In the genomic region with DNA sequence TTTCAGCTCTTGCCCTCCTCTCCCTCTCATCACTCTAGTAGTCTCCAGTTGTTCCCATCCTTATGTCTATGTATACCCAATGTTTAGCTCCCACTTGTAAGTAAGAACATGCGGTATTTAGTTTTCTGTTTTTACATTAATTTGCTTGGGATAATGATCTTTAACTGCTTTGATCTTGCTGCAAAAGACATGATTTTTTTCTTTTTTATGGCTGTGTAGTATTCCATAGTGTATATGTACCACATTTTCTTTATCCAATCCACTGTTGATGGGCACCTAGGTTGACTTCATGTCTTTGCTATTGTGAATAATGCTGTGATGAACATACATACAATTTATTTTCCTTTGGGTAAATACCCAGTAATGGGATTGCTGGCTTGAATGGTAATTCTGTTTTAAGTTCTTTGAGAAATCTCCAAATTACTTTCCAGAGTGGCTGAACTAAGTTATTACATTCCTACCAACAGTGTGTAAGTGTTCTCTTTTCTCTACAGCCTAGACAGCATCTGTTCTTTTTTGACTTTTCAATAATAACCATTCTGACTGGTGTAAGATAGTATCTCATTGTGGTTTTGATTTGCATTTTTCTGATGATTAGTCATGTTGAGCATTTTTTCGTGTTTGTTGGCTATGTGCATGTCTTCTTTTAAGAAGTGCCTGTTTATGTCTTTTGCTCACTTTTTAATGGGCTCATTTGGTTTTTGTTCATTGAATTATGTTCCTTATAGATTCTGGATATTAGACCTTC, we compare ENCODE assay signal across 11 cellular contexts.
DNase-seq lines count a peak whose midpoint lies in the region; ATAC-seq lines count a peak whose summit lies in the region.
"Had no signal": no experiment of that assay in that cellular context is flagged by ENCODE, and none has a peak within 500 bp of the region (broad histone marks: within the 10 kb centered on the region; RNA-seq: fewer than 3 reads in every experiment).

No MANE protein-coding gene starts in this region.

- no peaks in the 10 kb centered on the region for H3K27me3 Mint-ChIP-seq in activated CD4-positive, alpha-beta T cell treated with anti-CD3 and anti-CD28 coated beads for 36 hours
- no peaks in the 10 kb centered on the region for H3K27me3 Mint-ChIP-seq in T-helper 1 cell treated with Interleukin-12 subunit alpha and Interleukin-12 subunit beta and Interleukin-4 antibody, amounts not matched to agents 30 μg/mL and 1 μg/mL, for 36 hours (ENCODE audit: low read depth)
- H3K27me3 Mint-ChIP-seq: brain had no signal

- no peak overlapping the region for H3K9ac ChIP-seq in trophoblast cell (ENCODE audit: low read length)

- H3K79me2 ChIP-seq in trophoblast cell (ENCODE audit: control insufficient read depth, insufficient read depth, low read length, poor library complexity), result no peaks in the 10 kb centered on the region

- H3K36me3 Mint-ChIP-seq in activated CD4-positive, alpha-beta T cell treated with anti-CD3 and anti-CD28 coated beads for 36 hours (ENCODE audit: low read depth), result peaks cover 6% of the 10 kb centered on the region
- H3K36me3 Mint-ChIP-seq in T-helper 1 cell treated with Interleukin-12 subunit alpha and Interleukin-12 subunit beta and Interleukin-4 antibody, amounts not matched to agents 30 μg/mL and 1 μg/mL, for 36 hours (ENCODE audit: low read depth), result peaks cover 38% of the 10 kb centered on the region
- H3K36me3 Mint-ChIP-seq: brain had no signal

- DNase-seq in activated CD4-positive, alpha-beta T cell treated with anti-CD3 and anti-CD28 coated beads for 36 hours, result no peak
- DNase-seq in activated CD4-positive, alpha-beta T cell treated with anti-CD3 and anti-CD28 coated beads, Interleukin-2, amount 50 U/mL, for 4 hours, result no peak
- peak in 1 of 2 donors; percentile 71 for DNase-seq in trophoblast cell
- DNase-seq in anterior cingulate cortex (lab: John Stamatoyannopoulos, UW), result no peak
- DNase-seq in posterior cingulate gyrus, result no peak
- DNase-seq in AML-193 (lab: John Stamatoyannopoulos, UW), result no peak
- DNase-seq: 8988T, NCI-H2029 treated with DMSO at 0.1 percent for 48 hours had no signal

- peak overlapping the region; percentile 98 for H2BK12ac ChIP-seq in trophoblast cell (ENCODE audit: low read length)

- H4K91ac ChIP-seq in trophoblast cell (ENCODE audit: low read depth, low read length), result peak overlapping the region; percentile 98

- H3K4ac ChIP-seq in trophoblast cell (ENCODE audit: low read depth, low read length), result peak overlapping the region; percentile 86

- H3K4me1 Mint-ChIP-seq in activated CD4-positive, alpha-beta T cell treated with anti-CD3 and anti-CD28 coated beads for 36 hours, result peaks cover 15% of the 10 kb centered on the region
- H3K4me1 Mint-ChIP-seq in T-helper 1 cell treated with Interleukin-12 subunit alpha and Interleukin-12 subunit beta and Interleukin-4 antibody, amounts not matched to agents 30 μg/mL and 1 μg/mL, for 36 hours (ENCODE audit: low read depth), result peaks cover 43% of the 10 kb centered on the region
- H3K4me1 Mint-ChIP-seq: brain had no signal

- peaks cover 4 to 6% of the 10 kb centered on the region in 2 experiments for H3K4me1 ChIP-seq in trophoblast cell (ENCODE audit: control insufficient read depth in 1 of 2, insufficient read depth in 2 of 2, low read length in 2 of 2)

- no peaks in the 10 kb centered on the region for H3K9me3 ChIP-seq in trophoblast cell (ENCODE audit: insufficient read depth, low read depth, low read length)

- no CpG with 5 or more reads among the region's 2 CpGs for WGBS in trophoblast cell (ENCODE audit: extremely low coverage, insufficient coverage, insufficient read length)

- CTCF ChIA-PET in activated CD4-positive, alpha-beta T cell treated with anti-CD3 and anti-CD28 coated beads for 36 hours (lab: Charles Lee), result interaction anchor here (0.6 to 1.4 kb wide), 4 partner anchors 31 to 183 kb away, joined by 3 read pairs; no protein-coding TSS in a partner anchor

- peak overlapping the region; percentile 96 for H2BK5ac ChIP-seq in trophoblast cell (ENCODE audit: low read depth, low read length, poor library complexity)

- peak overlapping the region; percentile 83 for H3K27ac ChIP-seq in trophoblast cell (ENCODE audit: low read depth, low read length)

- no peaks in the 10 kb centered on the region for H3K27me3 ChIP-seq in trophoblast cell (ENCODE audit: insufficient read depth, low read length)

- no peak overlapping the region for H2AK5ac ChIP-seq in trophoblast cell (ENCODE audit: low read length)

- peak; percentile 90 for ATAC-seq in activated CD4-positive, alpha-beta T cell treated with anti-CD3 and anti-CD28 coated beads for 36 hours
- ATAC-seq in HG02798 (IDR thresholded peaks at IDR 0.05; ENCODE audit: poor library complexity, unreplicated experiment), result peak; percentile 70

- H3K14ac ChIP-seq in trophoblast cell (ENCODE audit: low read length), result peak overlapping the region; percentile 92

- POLR2A ChIA-PET in activated CD4-positive, alpha-beta T cell treated with anti-CD3 and anti-CD28 coated beads for 36 hours (lab: Charles Lee), result no interaction called here

- peaks cover 6% of the 10 kb centered on the region for H3K9me3 Mint-ChIP-seq in activated CD4-positive, alpha-beta T cell treated with anti-CD3 and anti-CD28 coated beads for 36 hours (ENCODE audit: low read depth)
- H3K9me3 Mint-ChIP-seq in T-helper 1 cell treated with Interleukin-12 subunit alpha and Interleukin-12 subunit beta and Interleukin-4 antibody, amounts not matched to agents 30 μg/mL and 1 μg/mL, for 36 hours, result peaks cover 39% of the 10 kb centered on the region

- H3K4me3 ChIP-seq in trophoblast cell (ENCODE audit: low read depth, low read length), result no peak overlapping the region

- no peak overlapping the region for H3K4me3 Mint-ChIP-seq in activated CD4-positive, alpha-beta T cell treated with anti-CD3 and anti-CD28 coated beads for 36 hours
- H3K4me3 Mint-ChIP-seq in T-helper 1 cell treated with Interleukin-12 subunit alpha and Interleukin-12 subunit beta and Interleukin-4 antibody, amounts not matched to agents 30 μg/mL and 1 μg/mL, for 36 hours, result no peak overlapping the region
- H3K4me3 Mint-ChIP-seq: brain had no signal

- H4K12ac ChIP-seq in trophoblast cell (ENCODE audit: low read depth, low read length), result no peak overlapping the region

- intact Hi-C loops in activated CD4-positive, alpha-beta T cell treated with anti-CD3 and anti-CD28 coated beads for 36 hours (cut with DNase I, micrococcal nuclease), result no loop called here
- intact Hi-C loops in posterior cingulate gyrus (cut with DNase I), result no loop called here

- H3K4me2 ChIP-seq in trophoblast cell (ENCODE audit: low read length), result no peak overlapping the region

- peak overlapping the region; percentile 53 for H3K27ac Mint-ChIP-seq in activated CD4-positive, alpha-beta T cell treated with anti-CD3 and anti-CD28 coated beads for 36 hours
- peak overlapping the region; percentile 5 for H3K27ac Mint-ChIP-seq in T-helper 1 cell treated with Interleukin-12 subunit alpha and Interleukin-12 subunit beta and Interleukin-4 antibody, amounts not matched to agents 30 μg/mL and 1 μg/mL, for 36 hours
- H3K27ac Mint-ChIP-seq: brain had no signal

- H2BK120ac ChIP-seq in trophoblast cell (ENCODE audit: insufficient read depth, low read length, poor library complexity), result peak overlapping the region; percentile 97

- no peak overlapping the region for H4K8ac ChIP-seq in trophoblast cell (ENCODE audit: low read depth, low read length)

- no peak overlapping the region for H2AFZ ChIP-seq in trophoblast cell (ENCODE audit: insufficient read depth, low read length, poor library complexity)

- peaks cover 38% of the 10 kb centered on the region for H3K79me1 ChIP-seq in trophoblast cell (ENCODE audit: low read length)

- H3K36me3 ChIP-seq in trophoblast cell (ENCODE audit: control insufficient read depth in 1 of 2, insufficient read depth in 2 of 2, low read length in 2 of 2), result no peaks in the 10 kb centered on the region

- H3K18ac ChIP-seq in trophoblast cell (ENCODE audit: low read length), result no peak overlapping the region

- no peak overlapping the region for H3K23ac ChIP-seq in trophoblast cell (ENCODE audit: low read length)
